9 cellular contexts compared by ENCODE assay signal in the genomic region with DNA sequence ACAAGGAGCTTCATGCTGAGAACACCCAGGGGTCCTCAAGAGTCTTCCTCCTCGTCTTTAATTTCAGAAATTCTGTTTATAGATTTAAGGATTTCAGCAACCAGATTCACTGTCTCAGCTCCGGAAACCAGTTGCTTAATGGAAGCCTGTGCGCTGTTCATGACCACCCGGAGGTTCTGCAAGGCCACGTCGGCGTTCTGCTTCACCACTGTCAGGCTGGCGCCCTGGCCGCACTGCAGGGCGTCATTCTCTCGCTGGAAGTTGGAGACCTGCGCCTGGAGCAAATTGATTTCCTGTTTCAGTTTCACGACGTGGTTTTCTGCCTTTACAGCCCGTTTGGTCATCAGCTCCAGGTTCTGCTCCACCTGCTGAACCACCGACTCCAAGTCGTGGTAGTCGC. TPM values are rescaled to one million over a fixed set of nuclear protein-coding genes. Genes with fewer than 3 reads are reported as not detected.
"Had no signal": no experiment of that assay in that cellular context is flagged by ENCODE, and none has a peak within 500 bp of the region (broad histone marks: within the 10 kb centered on the region; RNA-seq: fewer than 3 reads in every experiment).

No MANE protein-coding gene starts in this region.

RNA-seq across cellular contexts. Expression of a gene that starts 23.0 kb away (rescaled TPM):
- total RNA-seq: activated CD4-positive, alpha-beta memory T cell treated with anti-CD3 and anti-CD28 coated beads, Interleukin-2, amount 10 ng/mL, durations not matched to agents 7 days and 5 days; activated CD4-positive, alpha-beta T cell treated with anti-CD3 and anti-CD28 coated beads, Interleukin-2, amount 10 ng/mL, durations not matched to agents 7 days and 5 days; activated naive CD4-positive, alpha-beta T cell treated with anti-CD3 and anti-CD28 coated beads, Interleukin-2, amount 50 U/mL, for 72 hours; activated naive CD8-positive, alpha-beta T cell treated with anti-CD3 and anti-CD28 coated beads, Interleukin-2, amount 10 ng/mL, durations not matched to agents 7 days and 5 days; activated T-cell treated with anti-CD3 and anti-CD28 coated beads, Interleukin-2, amount 50 U/mL, for 72 hours; cardiac muscle cell; endothelial cell of umbilical vein; fibroblast of lung; fibroblast of villous mesenchyme had no signal
- polyA plus RNA-seq: cardiac muscle cell, endothelial cell of umbilical vein, fibroblast of lung had no signal
